9 cellular contexts compared by ENCODE assay signal in the genomic region with DNA sequence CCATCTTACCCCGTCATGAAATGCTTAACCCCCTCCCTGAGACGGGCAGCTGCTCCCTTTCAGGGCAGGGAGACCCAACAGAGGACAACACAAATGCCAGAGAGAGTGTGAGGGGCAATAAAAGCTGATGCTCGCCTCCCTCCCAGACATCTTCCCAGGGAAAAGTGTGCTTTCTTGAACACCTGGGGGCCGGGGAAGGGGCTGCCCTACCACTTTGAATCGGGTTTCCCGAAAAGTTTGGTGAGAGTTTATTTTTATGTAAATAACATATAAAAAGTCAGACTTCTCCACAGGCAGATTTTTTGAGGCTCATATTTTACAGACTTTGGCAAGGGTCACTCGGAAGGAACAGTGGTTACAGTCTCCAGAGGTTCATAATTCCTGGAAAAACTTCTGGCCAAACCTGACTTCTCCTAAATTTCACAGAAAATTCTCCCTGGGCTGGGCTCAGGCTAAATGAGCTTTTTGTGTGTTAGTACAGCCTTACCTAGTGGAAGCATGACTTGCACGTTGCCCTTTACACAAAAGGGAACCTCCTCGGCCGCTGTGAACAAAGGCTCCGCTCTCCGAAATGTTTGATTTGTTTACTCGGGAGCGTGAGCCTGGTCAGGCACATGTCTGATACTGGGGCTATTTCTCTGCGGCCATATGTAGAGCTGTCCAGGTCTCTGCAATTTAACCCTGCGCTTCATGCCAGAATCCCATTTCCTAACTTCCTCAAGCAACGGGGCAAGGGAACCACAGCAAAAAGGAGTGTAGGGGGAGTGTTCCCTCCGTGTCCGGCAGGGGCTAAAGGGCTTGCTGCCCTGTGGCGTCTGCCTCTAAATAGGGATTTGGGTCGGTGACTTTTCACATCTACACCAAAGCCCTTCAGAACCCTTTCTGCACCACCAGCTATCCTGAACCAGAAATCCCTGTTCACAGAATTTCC. TPM values are rescaled to one million over a fixed set of nuclear protein-coding genes. Genes with fewer than 3 reads are reported as not detected.
DNase-seq lines count a peak whose midpoint lies in the region; ATAC-seq and TF ChIP-seq lines count a peak whose summit lies in the region.
"Had no signal": no experiment of that assay in that cellular context is flagged by ENCODE, and none has a peak within 500 bp of the region (broad histone marks: within the 10 kb centered on the region; RNA-seq: fewer than 3 reads in every experiment).

No MANE protein-coding gene starts in this region.

- H3K4me2 ChIP-seq in neural progenitor cell: peak overlapping the region; percentile 47

- H3K9me3 ChIP-seq in neural progenitor cell (ENCODE audit: low read depth): no peaks in the 10 kb centered on the region
- no peaks in the 10 kb centered on the region for H3K9me3 ChIP-seq in CD4-positive, alpha-beta T cell (ENCODE audit: control insufficient read depth, low read length)
- no peaks in the 10 kb centered on the region for H3K9me3 ChIP-seq in prostate gland

- intact Hi-C loops in Right ventricle myocardium superior (cut with DNase I): no loop called here
- intact Hi-C loops in CD4-positive, alpha-beta T cell (cut with DNase I, micrococcal nuclease): no loop called here
- intact Hi-C loops in prostate gland (cut with DNase I): loop anchor here (5.0 kb wide), 2 partner anchors 83 to 727 kb away; no protein-coding TSS in a partner anchor

- H3K27ac ChIP-seq in neural progenitor cell: peak overlapping the region; percentile 32
- H3K27ac ChIP-seq in CD4-positive, alpha-beta T cell (ENCODE audit: low read depth, low read length): no peak overlapping the region
- H3K27ac ChIP-seq in prostate gland: peak overlapping the region in 1 of 2 donors; percentile 5
- H3K27ac ChIP-seq: VCaP had no signal

- H3K27ac Mint-ChIP-seq in neural progenitor cell: peak overlapping the region; percentile 94
- H3K27ac Mint-ChIP-seq in CD4-positive, alpha-beta T cell: no peak overlapping the region
- no peak overlapping the region for H3K27ac Mint-ChIP-seq in activated naive CD8-positive, alpha-beta T cell treated with anti-CD3 and anti-CD28 coated beads, Interleukin-2, amount 50 U/mL, for 24 hours

- no peak overlapping the region for H2AFZ ChIP-seq in neural progenitor cell (replicated peaks)

- peaks cover 3% of the 10 kb centered on the region for H3K9me3 Mint-ChIP-seq in neural progenitor cell
- H3K9me3 Mint-ChIP-seq in CD4-positive, alpha-beta T cell: no peaks in the 10 kb centered on the region
- H3K9me3 Mint-ChIP-seq in activated naive CD8-positive, alpha-beta T cell treated with anti-CD3 and anti-CD28 coated beads, Interleukin-2, amount 50 U/mL, for 24 hours: no peaks in the 10 kb centered on the region

- CTCF ChIA-PET in CD4-positive, alpha-beta T cell (lab: Charles Lee): no interaction called here

- peaks cover 81% of the 10 kb centered on the region for H3K4me1 Mint-ChIP-seq in neural progenitor cell
- H3K4me1 Mint-ChIP-seq in CD4-positive, alpha-beta T cell (ENCODE audit: low read depth): no peaks in the 10 kb centered on the region
- no peaks in the 10 kb centered on the region for H3K4me1 Mint-ChIP-seq in activated naive CD8-positive, alpha-beta T cell treated with anti-CD3 and anti-CD28 coated beads, Interleukin-2, amount 50 U/mL, for 24 hours

- WGBS in prostate gland: 11% methylated on average over 21 of the region's 21 CpGs

- H3K9ac ChIP-seq in neural progenitor cell: no peak overlapping the region

- no peaks in the 10 kb centered on the region for H3K36me3 Mint-ChIP-seq in neural progenitor cell
- H3K36me3 Mint-ChIP-seq in CD4-positive, alpha-beta T cell (ENCODE audit: low read depth): no peaks in the 10 kb centered on the region
- no peaks in the 10 kb centered on the region for H3K36me3 Mint-ChIP-seq in activated naive CD8-positive, alpha-beta T cell treated with anti-CD3 and anti-CD28 coated beads, Interleukin-2, amount 50 U/mL, for 24 hours (ENCODE audit: low read depth)

- no peak overlapping the region for H3K4me3 ChIP-seq in neural progenitor cell
- H3K4me3 ChIP-seq in prostate gland: no peak overlapping the region

- H3K4me1 ChIP-seq in neural progenitor cell (peaks cover 80% of the 10 kb centered on the region), prostate gland (replicated peaks) (peaks cover 15% of the 10 kb centered on the region)

- H3K27me3 ChIP-seq in neural progenitor cell (peaks cover 4% of the 10 kb centered on the region), prostate gland (replicated peaks; ENCODE audit: insufficient read depth) (no peaks in the 10 kb centered on the region)
- H3K27me3 ChIP-seq in CD4-positive, alpha-beta T cell (ENCODE audit: control insufficient read depth, insufficient read depth, low read length): peaks cover 51% of the 10 kb centered on the region

- no peak for TF ChIP-seq POLR2A in prostate gland (IDR thresholded peaks at IDR 0.05)

- H3F3A ChIP-seq in neural progenitor cell (ENCODE audit: low read depth): peaks cover 65% of the 10 kb centered on the region

- H3K79me2 ChIP-seq in neural progenitor cell (ENCODE audit: low read depth): no peaks in the 10 kb centered on the region

- POLR2A ChIA-PET in CD4-positive, alpha-beta T cell (lab: Charles Lee): no interaction called here

- DNase-seq in NCI-H69 (lab: John Stamatoyannopoulos, UW): peak; percentile 79
- peak; percentile 39 for DNase-seq in Right ventricle myocardium superior
- DNase-seq in neural progenitor cell (ENCODE audit: low spot score): peak; percentile 77
- no peak for DNase-seq in CD4-positive, alpha-beta T cell
- no peak for DNase-seq in activated gamma-delta T cell (lab: John Stamatoyannopoulos, UW)
- no peak for DNase-seq in activated naive CD8-positive, alpha-beta T cell treated with anti-CD3 and anti-CD28 coated beads, Interleukin-2, amount 50 U/mL, for 24 hours
- no peak for DNase-seq in prostate gland (ENCODE audit: low spot score)

- peaks cover 31% of the 10 kb centered on the region for H3K27me3 Mint-ChIP-seq in neural progenitor cell (ENCODE audit: insufficient read depth, low read depth)
- peaks cover 79% of the 10 kb centered on the region for H3K27me3 Mint-ChIP-seq in CD4-positive, alpha-beta T cell
- peaks cover 54% of the 10 kb centered on the region for H3K27me3 Mint-ChIP-seq in activated naive CD8-positive, alpha-beta T cell treated with anti-CD3 and anti-CD28 coated beads, Interleukin-2, amount 50 U/mL, for 24 hours

- ATAC-seq in Right ventricle myocardium superior (ENCODE audit: poor library complexity): peak; percentile 76
- no peak for ATAC-seq in CD4-positive, alpha-beta T cell (ENCODE audit: poor library complexity)
- no peak for ATAC-seq in activated naive CD8-positive, alpha-beta T cell treated with anti-CD3 and anti-CD28 coated beads, Interleukin-2, amount 50 U/mL, for 24 hours

- TF ChIP-seq CTCF in GM12873 (IDR thresholded peaks at IDR 0.05; ENCODE audit: insufficient read depth, low read depth, low read length, missing control alignments): peak; percentile 14
- no peak for TF ChIP-seq CTCF in neural progenitor cell (IDR thresholded peaks at IDR 0.05)
- no peak for TF ChIP-seq CTCF in CD4-positive, alpha-beta T cell (IDR thresholded peaks at IDR 0.05)
- TF ChIP-seq CTCF in prostate gland (IDR thresholded peaks at IDR 0.05): peak in 1 of 4 experiments; percentile 13

- no peaks in the 10 kb centered on the region for H3K36me3 ChIP-seq in neural progenitor cell
- no peaks in the 10 kb centered on the region for H3K36me3 ChIP-seq in prostate gland

- no peaks in the 10 kb centered on the region for H4K20me1 ChIP-seq in neural progenitor cell (ENCODE audit: low read depth)

- peak overlapping the region; percentile 79 for H3K4me3 Mint-ChIP-seq in neural progenitor cell
- no peak overlapping the region for H3K4me3 Mint-ChIP-seq in CD4-positive, alpha-beta T cell
- no peak overlapping the region for H3K4me3 Mint-ChIP-seq in activated naive CD8-positive, alpha-beta T cell treated with anti-CD3 and anti-CD28 coated beads, Interleukin-2, amount 50 U/mL, for 24 hours

RNA-seq across cellular contexts. Expression of a gene that starts 3.4 kb away (rescaled TPM):
- total RNA-seq in Right ventricle myocardium superior (not detected), neural progenitor cell (ENCODE audit: low replicate concordance) (0.15 and 0.65 TPM in 2 replicates), prostate gland (under 1 TPM in 1 of 2 donors, not detected in 1; 0.80 TPM)
- not detected for total RNA-seq in CD4-positive, alpha-beta T cell

Comparison
In these comparisons a context has a peak if more than half of its experiments do, and no peak if none do; other contexts are left out.
1. DNase-seq: peak in NCI-H69 (single experiment), Right ventricle myocardium superior (single experiment) and neural progenitor cell (single experiment); none in CD4-positive, alpha-beta T cell (0 of 10), activated gamma-delta T cell (single experiment), activated naive CD8-positive, alpha-beta T cell treated with anti-CD3 and anti-CD28 coated beads, Interleukin-2, amount 50 U/mL, for 24 hours (single experiment) and prostate gland (single experiment).